ENCODE assay signal across 22 cellular contexts in genomic region chr3:5357089-5357488, GRCh38.
"Had no signal": no experiment of that assay in that cellular context is flagged by ENCODE, and none has a peak within 500 bp of the region (broad histone marks: within the 10 kb centered on the region; RNA-seq: fewer than 3 reads in every experiment).

No MANE protein-coding gene starts in this region.

- ATAC-seq: HepG2 had no signal

- H3K4me3 ChIP-seq: MG63, SJSA1, SK-N-MC had no signal

- DNase-seq: IMR-90, Karpas-422, KG1, MG63, NCI-H1092 treated with DMSO at 0.1 percent for 48 hours, NCI-H1436, NCI-H187, NCI-H2029, NCI-H2081 treated with DMSO at 0.1 percent for 48 hours, NCI-H2171, NCI-H226, NCI-H446, NCI-H510A, NCI-H524 treated with DMSO at 0.1 percent for 48 hours, NCI-H69, NCI-H774, Right ventricle myocardium superior, RPMI8226, SIG-M5 had no signal

- H3K27me3 ChIP-seq: MG63, SJSA1 had no signal

- H3K36me3 ChIP-seq: MG63, SJSA1 had no signal

- H3K9me3 ChIP-seq: MG63, SJSA1 had no signal

- H3K4me1 ChIP-seq: SJSA1 had no signal

- H3K27ac ChIP-seq: SJSA1, SK-N-MC had no signal
